ENCODE assay signal across 11 cellular contexts in the genomic region with DNA sequence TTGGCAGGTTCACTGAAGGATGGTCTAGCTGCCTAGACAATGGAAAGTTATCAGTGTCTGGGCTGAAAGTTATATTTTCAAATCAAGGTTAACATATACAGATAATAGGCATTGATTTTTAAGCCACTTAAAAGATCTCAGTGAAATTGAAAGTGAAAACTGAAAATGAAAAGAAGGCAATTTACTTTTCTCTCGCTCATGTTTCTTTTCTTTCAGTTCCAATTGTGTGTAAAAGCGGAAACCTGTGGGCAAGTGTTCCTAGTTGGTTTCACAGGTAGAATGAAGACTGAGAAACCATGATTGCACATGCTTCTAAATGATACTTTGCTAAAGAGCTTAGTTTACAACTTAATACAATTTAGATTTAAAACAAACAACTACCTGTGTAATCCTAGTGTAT.
DNase-seq lines count a peak whose midpoint lies in the region; ATAC-seq lines count a peak whose summit lies in the region.
"Had no signal": no experiment of that assay in that cellular context is flagged by ENCODE, and none has a peak within 500 bp of the region (broad histone marks: within the 10 kb centered on the region; RNA-seq: fewer than 3 reads in every experiment).

No MANE protein-coding gene starts in this region.

- intact Hi-C loops in activated CD4-positive, alpha-beta T cell treated with anti-CD3 and anti-CD28 coated beads, Interleukin-2, amount 10 ng/mL, durations not matched to agents 24 days and 14 days (cut with micrococcal nuclease), result no loop called here

- H3K4me1 Mint-ChIP-seq in effector memory CD8-positive, alpha-beta T cell (ENCODE audit: low read depth in 2 of 2), result peaks cover 13 to 16% of the 10 kb centered on the region in 2 donors
- H3K4me1 Mint-ChIP-seq in activated CD4-positive, alpha-beta T cell treated with anti-CD3 and anti-CD28 coated beads, Interleukin-2, amount 10 ng/mL, durations not matched to agents 24 days and 14 days, result no peaks in the 10 kb centered on the region
- H3K4me1 Mint-ChIP-seq: activated B cell treated with CpG ODN at 0.5 μM for 24 hours had no signal

- no peaks in the 10 kb centered on the region for H3K9me3 Mint-ChIP-seq in activated naive CD4-positive, alpha-beta T cell treated with anti-CD3 and anti-CD28 coated beads, Interleukin-2, amount 50 U/mL, for 72 hours
- H3K9me3 Mint-ChIP-seq in effector memory CD8-positive, alpha-beta T cell, result no peaks in the 10 kb centered on the region
- no peaks in the 10 kb centered on the region for H3K9me3 Mint-ChIP-seq in activated CD4-positive, alpha-beta T cell treated with anti-CD3 and anti-CD28 coated beads, Interleukin-2, amount 10 ng/mL, durations not matched to agents 24 days and 14 days
- H3K9me3 Mint-ChIP-seq: activated B cell treated with CpG ODN at 0.5 μM for 24 hours had no signal

- peak overlapping the region; percentile 46 to 66 for H3K4me3 Mint-ChIP-seq in effector memory CD8-positive, alpha-beta T cell
- H3K4me3 Mint-ChIP-seq in activated CD4-positive, alpha-beta T cell treated with anti-CD3 and anti-CD28 coated beads, Interleukin-2, amount 10 ng/mL, durations not matched to agents 24 days and 14 days, result no peak overlapping the region
- H3K4me3 Mint-ChIP-seq: activated B cell treated with CpG ODN at 0.5 μM for 24 hours had no signal

- peak; percentile 39 to 91 for ATAC-seq in activated naive CD4-positive, alpha-beta T cell treated with anti-CD3 and anti-CD28 coated beads, Interleukin-2, amount 50 U/mL, for 72 hours
- ATAC-seq in GM21515 (IDR thresholded peaks at IDR 0.05; ENCODE audit: unreplicated experiment), result peak; percentile 90
- ATAC-seq in HG03097 (IDR thresholded peaks at IDR 0.05; ENCODE audit: low FRiP score, unreplicated experiment), result peak; percentile 94
- ATAC-seq in effector memory CD8-positive, alpha-beta T cell (replicated peaks), result peak; percentile 61

- no peak overlapping the region for H3K27ac Mint-ChIP-seq in activated naive CD4-positive, alpha-beta T cell treated with anti-CD3 and anti-CD28 coated beads, Interleukin-2, amount 50 U/mL, for 72 hours
- peak overlapping the region; percentile 53 to 84 for H3K27ac Mint-ChIP-seq in effector memory CD8-positive, alpha-beta T cell
- H3K27ac Mint-ChIP-seq in activated CD4-positive, alpha-beta T cell treated with anti-CD3 and anti-CD28 coated beads, Interleukin-2, amount 10 ng/mL, durations not matched to agents 24 days and 14 days, result no peak overlapping the region
- H3K27ac Mint-ChIP-seq: activated B cell treated with CpG ODN at 0.5 μM for 24 hours had no signal

- DNase-seq in activated naive CD4-positive, alpha-beta T cell treated with anti-CD3 and anti-CD28 coated beads, Interleukin-2, amount 50 U/mL, for 72 hours (ENCODE audit: low spot score in 2 of 2), result no peak
- no peak for DNase-seq in activated naive CD4-positive, alpha-beta T cell treated with Interleukin-2 at 50 U/mL for 16 hours
- DNase-seq in effector memory CD8-positive, alpha-beta T cell, result no peak
- DNase-seq in activated CD4-positive, alpha-beta T cell treated with anti-CD3 and anti-CD28 coated beads, Interleukin-2, amount 10 ng/mL, durations not matched to agents 24 days and 14 days, result no peak
- no peak for DNase-seq in kidney glomerular epithelial cell (lab: John Stamatoyannopoulos, UW)
- no peak for DNase-seq in CD1c-positive myeloid dendritic cell (ENCODE audit: extremely low spot score)
- DNase-seq: activated B cell treated with CpG ODN at 0.5 μM for 24 hours, NCI-H2081, spleen had no signal

- no peaks in the 10 kb centered on the region for H3K36me3 Mint-ChIP-seq in activated naive CD4-positive, alpha-beta T cell treated with anti-CD3 and anti-CD28 coated beads, Interleukin-2, amount 50 U/mL, for 72 hours
- no peaks in the 10 kb centered on the region for H3K36me3 Mint-ChIP-seq in effector memory CD8-positive, alpha-beta T cell (ENCODE audit: insufficient read depth)
- no peaks in the 10 kb centered on the region for H3K36me3 Mint-ChIP-seq in activated CD4-positive, alpha-beta T cell treated with anti-CD3 and anti-CD28 coated beads, Interleukin-2, amount 10 ng/mL, durations not matched to agents 24 days and 14 days (ENCODE audit: low read depth)

- no peaks in the 10 kb centered on the region for H3K27me3 Mint-ChIP-seq in effector memory CD8-positive, alpha-beta T cell
- H3K27me3 Mint-ChIP-seq in activated CD4-positive, alpha-beta T cell treated with anti-CD3 and anti-CD28 coated beads, Interleukin-2, amount 10 ng/mL, durations not matched to agents 24 days and 14 days, result peaks cover 13% of the 10 kb centered on the region

Comparison
In these comparisons a context has a peak if more than half of its experiments do, and no peak if none do; other contexts are left out.
1. H3K27ac Mint-ChIP-seq: peak in effector memory CD8-positive, alpha-beta T cell (2 of 2); none in activated naive CD4-positive, alpha-beta T cell treated with anti-CD3 and anti-CD28 coated beads, Interleukin-2, amount 50 U/mL, for 72 hours (0 of 2) and activated CD4-positive, alpha-beta T cell treated with anti-CD3 and anti-CD28 coated beads, Interleukin-2, amount 10 ng/mL, durations not matched to agents 24 days and 14 days (single experiment).
2. Peak in every context shown above with its lines, with median percentiles within 50 percentile points of each other: ATAC-seq.